16 cellular contexts compared by ENCODE assay signal in the genomic region with DNA sequence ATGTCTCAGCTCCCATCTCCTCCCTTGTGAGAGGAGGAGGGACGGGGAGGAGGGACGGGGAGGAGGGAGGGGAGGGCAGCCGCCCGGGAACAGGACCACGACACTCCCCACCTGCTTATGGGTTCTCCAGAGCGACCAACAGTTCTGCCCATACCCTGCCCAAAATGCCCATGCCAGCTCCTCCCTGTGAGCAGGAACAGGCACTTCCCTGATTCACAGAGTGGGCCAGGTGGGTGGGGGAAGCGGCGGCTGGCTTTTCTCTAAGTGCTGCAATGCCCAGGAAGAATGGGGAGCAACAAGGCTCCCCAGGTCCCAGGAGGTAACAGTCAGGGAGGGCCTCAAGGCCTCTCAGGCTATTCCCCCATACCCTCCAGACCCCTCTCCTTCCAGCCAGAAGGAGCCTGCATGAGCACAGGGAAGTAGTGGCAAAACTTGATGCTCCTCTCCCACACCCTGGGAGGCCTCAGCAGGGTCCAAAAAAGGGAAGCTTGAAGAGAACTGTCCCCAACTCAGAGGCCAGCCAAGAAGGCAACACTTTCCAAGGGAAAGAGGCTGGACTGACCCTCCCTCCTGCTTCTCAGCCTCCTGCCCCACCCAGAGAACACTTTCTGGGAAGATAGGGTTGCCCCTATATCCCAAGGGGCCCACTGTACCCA. TPM values are rescaled to one million over a fixed set of nuclear protein-coding genes. Genes with fewer than 3 reads are reported as not detected.
A peak's percentile ranks its signal among the peaks of the same experiment; 100 is the strongest.
DNase-seq lines count a peak whose midpoint lies in the region; ATAC-seq lines count a peak whose summit lies in the region.
"Had no signal": no experiment of that assay in that cellular context is flagged by ENCODE, and none has a peak within 500 bp of the region (broad histone marks: within the 10 kb centered on the region; RNA-seq: fewer than 3 reads in every experiment).

No MANE protein-coding gene starts in this region.

- no peaks in the 10 kb centered on the region for H3K36me3 Mint-ChIP-seq in activated T-helper 2 cell treated with anti-CD3 and anti-CD28 coated beads, Interferon-gamma antibody, Interleukin-2, Interleukin-4, amounts not matched to agents 10 μg/mL and 5 μg/mL and 100 μg/mL, durations not matched to agents 14 hours and 24 hours and 36 hours (ENCODE audit: low read depth)
- H3K36me3 Mint-ChIP-seq in CD4-positive, alpha-beta memory T cell: peaks cover 6 to 32% of the 10 kb centered on the region in 2 donors

- POLR2A ChIA-PET in CD4-positive, alpha-beta memory T cell (lab: Charles Lee; ENCODE audit: partially characterized antibody): interaction anchor here (2.9 kb wide), 1 partner anchor 18 kb away, joined by 18 read pairs; no protein-coding TSS in a partner anchor

- H3K36me3 ChIP-seq in CD4-positive, alpha-beta memory T cell (ENCODE audit: insufficient read depth, low read length): peaks cover 42% of the 10 kb centered on the region

- no peak overlapping the region for H3K4me3 Mint-ChIP-seq in activated T-helper 2 cell treated with anti-CD3 and anti-CD28 coated beads, Interferon-gamma antibody, Interleukin-2, Interleukin-4, amounts not matched to agents 10 μg/mL and 5 μg/mL and 100 μg/mL, durations not matched to agents 14 hours and 24 hours and 36 hours (ENCODE audit: low read depth)
- H3K4me3 Mint-ChIP-seq in CD4-positive, alpha-beta memory T cell: no peak overlapping the region
- H3K4me3 Mint-ChIP-seq: activated CD8-positive, alpha-beta T cell treated with anti-CD3 and anti-CD28 coated beads for 36 hours had no signal

- peaks cover 18% of the 10 kb centered on the region for H3K4me1 ChIP-seq in CD4-positive, alpha-beta memory T cell (ENCODE audit: insufficient read depth, low read length)
- H3K4me1 ChIP-seq: Caco-2 had no signal

- H3K4me3 ChIP-seq in CD4-positive, alpha-beta memory T cell (ENCODE audit: low read length in 2 of 2): no peak overlapping the region
- H3K4me3 ChIP-seq: Peyer's patch had no signal

- no peaks in the 10 kb centered on the region for H3K27me3 ChIP-seq in CD4-positive, alpha-beta memory T cell (ENCODE audit: insufficient read depth, low read length)
- H3K27me3 ChIP-seq: Peyer's patch had no signal

- H3K9me3 Mint-ChIP-seq in activated T-helper 2 cell treated with anti-CD3 and anti-CD28 coated beads, Interferon-gamma antibody, Interleukin-2, Interleukin-4, amounts not matched to agents 10 μg/mL and 5 μg/mL and 100 μg/mL, durations not matched to agents 14 hours and 24 hours and 36 hours: no peaks in the 10 kb centered on the region
- H3K9me3 Mint-ChIP-seq in CD4-positive, alpha-beta memory T cell: no peaks in the 10 kb centered on the region
- H3K9me3 Mint-ChIP-seq: activated CD8-positive, alpha-beta T cell treated with anti-CD3 and anti-CD28 coated beads for 36 hours had no signal

- peak overlapping the region; percentile 31 for H3K27ac ChIP-seq in substantia nigra (ENCODE audit: low read depth, low read length, poor library complexity, severe bottlenecking)
- no peak overlapping the region for H3K27ac ChIP-seq in CD4-positive, alpha-beta memory T cell (ENCODE audit: low read depth, low read length)

- intact Hi-C loops in Right ventricle myocardium superior (cut with DNase I): no loop called here
- intact Hi-C loops in left ventricle myocardium superior (cut with micrococcal nuclease): no loop called here
- intact Hi-C loops in activated T-helper 2 cell treated with anti-CD3 and anti-CD28 coated beads, Interferon-gamma antibody, Interleukin-2, Interleukin-4, amounts not matched to agents 10 μg/mL and 5 μg/mL and 100 μg/mL, durations not matched to agents 14 hours and 24 hours and 36 hours (cut with micrococcal nuclease): no loop called here
- intact Hi-C loops in CD4-positive, alpha-beta memory T cell (cut with micrococcal nuclease): no loop called here

- H3K27me3 Mint-ChIP-seq in activated T-helper 2 cell treated with anti-CD3 and anti-CD28 coated beads, Interferon-gamma antibody, Interleukin-2, Interleukin-4, amounts not matched to agents 10 μg/mL and 5 μg/mL and 100 μg/mL, durations not matched to agents 14 hours and 24 hours and 36 hours (ENCODE audit: low read depth): no peaks in the 10 kb centered on the region
- no peaks in the 10 kb centered on the region for H3K27me3 Mint-ChIP-seq in CD4-positive, alpha-beta memory T cell
- H3K27me3 Mint-ChIP-seq: activated CD8-positive, alpha-beta T cell treated with anti-CD3 and anti-CD28 coated beads for 36 hours had no signal

- H3K9me3 ChIP-seq in CD4-positive, alpha-beta memory T cell (ENCODE audit: control insufficient read depth in 1 of 2, low read length in 2 of 2): no peaks in the 10 kb centered on the region
- H3K9me3 ChIP-seq: Caco-2, Peyer's patch had no signal

- DNase-seq in Right ventricle myocardium superior (peak; percentile 42), left ventricle myocardium superior (no peak), NCI-H524 (lab: John Stamatoyannopoulos, UW) (peak; percentile 71 to 75), substantia nigra (lab: John Stamatoyannopoulos, UW) (peak in 1 of 49 donors; percentile 16), NCI-H1105 (lab: John Stamatoyannopoulos, UW) (no peak)
- DNase-seq in activated T-helper 2 cell treated with anti-CD3 and anti-CD28 coated beads, Interferon-gamma antibody, Interleukin-2, Interleukin-4, amounts not matched to agents 10 μg/mL and 5 μg/mL and 100 μg/mL, durations not matched to agents 14 hours and 24 hours and 36 hours (ENCODE audit: low spot score): no peak
- no peak for DNase-seq in CD4-positive, alpha-beta memory T cell
- DNase-seq in activated CD8-positive, alpha-beta memory T cell treated with anti-CD3 and anti-CD28 coated beads, Interleukin-2, amount 50 U/mL, for 4 hours: no peak
- DNase-seq: activated CD8-positive, alpha-beta T cell treated with anti-CD3 and anti-CD28 coated beads for 36 hours; Caco-2; NCI-H2081; nucleus accumbens; stimulated activated CD4-positive, alpha-beta T cell treated with anti-CD3 and anti-CD28 coated beads, Interleukin-1b, Interleukin-23, amount 100 ng/mL, for 48 hours; SW 1271 had no signal

- H3K27ac Mint-ChIP-seq in activated T-helper 2 cell treated with anti-CD3 and anti-CD28 coated beads, Interferon-gamma antibody, Interleukin-2, Interleukin-4, amounts not matched to agents 10 μg/mL and 5 μg/mL and 100 μg/mL, durations not matched to agents 14 hours and 24 hours and 36 hours: peak overlapping the region; percentile 55
- peak overlapping the region in 2 of 7 donors; percentile 48 to 62 for H3K27ac Mint-ChIP-seq in CD4-positive, alpha-beta memory T cell
- H3K27ac Mint-ChIP-seq: activated CD8-positive, alpha-beta T cell treated with anti-CD3 and anti-CD28 coated beads for 36 hours had no signal

- ATAC-seq in Right ventricle myocardium superior (ENCODE audit: poor library complexity): no peak
- no peak for ATAC-seq in left ventricle myocardium superior
- ATAC-seq: activated CD8-positive, alpha-beta T cell treated with anti-CD3 and anti-CD28 coated beads for 36 hours; right cardiac atrium had no signal

- peaks cover 7% of the 10 kb centered on the region for H3K4me1 Mint-ChIP-seq in activated T-helper 2 cell treated with anti-CD3 and anti-CD28 coated beads, Interferon-gamma antibody, Interleukin-2, Interleukin-4, amounts not matched to agents 10 μg/mL and 5 μg/mL and 100 μg/mL, durations not matched to agents 14 hours and 24 hours and 36 hours (ENCODE audit: low read depth)
- peaks cover 8 to 20% (median 14%) of the 10 kb centered on the region in 4 donors for H3K4me1 Mint-ChIP-seq in CD4-positive, alpha-beta memory T cell

- CTCF ChIA-PET in CD4-positive, alpha-beta memory T cell (lab: Charles Lee; ENCODE audit: partially characterized antibody): interaction anchor here (2.7 to 11.4 kb wide), 6 partner anchors 9 to 243 kb away, joined by 8 to 213 read pairs (median 60); partner anchors contain the start of gene MYO18A

RNA-seq across cellular contexts. Expression of gene MYO18A, which starts 53.8 kb away (rescaled TPM):
- 393 TPM for total RNA-seq in Right ventricle myocardium superior
- 346 TPM for total RNA-seq in left ventricle myocardium superior
- total RNA-seq in activated T-helper 2 cell treated with anti-CD3 and anti-CD28 coated beads, Interferon-gamma antibody, Interleukin-2, Interleukin-4, amounts not matched to agents 10 μg/mL and 5 μg/mL and 100 μg/mL, durations not matched to agents 14 hours and 24 hours and 36 hours: 49.5 and 50.3 TPM in 2 replicates
- 100 to 1,000 TPM; 134 to 136 TPM for total RNA-seq in CD4-positive, alpha-beta memory T cell
- polyA plus RNA-seq in CD4-positive, alpha-beta memory T cell: 10 to 100 TPM in 1 of 2 donors, 1 to 10 TPM in 1; 6.0 to 44.9 TPM

Comparison
In these comparisons a context has a peak if more than half of its experiments do, and no peak if none do; other contexts are left out.
1. DNase-seq: peak in Right ventricle myocardium superior (single experiment) and NCI-H524 (2 of 2); none in left ventricle myocardium superior (single experiment), activated T-helper 2 cell treated with anti-CD3 and anti-CD28 coated beads, Interferon-gamma antibody, Interleukin-2, Interleukin-4, amounts not matched to agents 10 μg/mL and 5 μg/mL and 100 μg/mL, durations not matched to agents 14 hours and 24 hours and 36 hours (single experiment), NCI-H1105 (single experiment), CD4-positive, alpha-beta memory T cell (0 of 5) and activated CD8-positive, alpha-beta memory T cell treated with anti-CD3 and anti-CD28 coated beads, Interleukin-2, amount 50 U/mL, for 4 hours (single experiment).